22 cellular contexts compared by ENCODE assay signal in genomic region chr22:22043296-22044078, GRCh38.
DNase-seq lines count a peak whose midpoint lies in the region; ATAC-seq, FAIRE-seq and TF ChIP-seq lines count a peak whose summit lies in the region.
"Had no signal": no experiment of that assay in that cellular context is flagged by ENCODE, and none has a peak within 500 bp of the region (broad histone marks: within the 10 kb centered on the region; RNA-seq: fewer than 3 reads in every experiment).

No MANE protein-coding gene starts in this region.

- peak overlapping the region; percentile 69 for H3K4me3 ChIP-seq in OCI-LY1 (ENCODE audit: low read depth, low read length, poor library complexity, severe bottlenecking)
- H3K4me3 ChIP-seq: colonic mucosa, thyroid gland had no signal

- H3K4me2 ChIP-seq in OCI-LY1 (ENCODE audit: low read length), result peak overlapping the region; percentile 88

- H3K27me3 ChIP-seq in OCI-LY1 (ENCODE audit: insufficient read depth, low read length), result no peaks in the 10 kb centered on the region
- H3K27me3 ChIP-seq: colonic mucosa, thyroid gland had no signal

- no peak for ATAC-seq in HG02610 (IDR thresholded peaks at IDR 0.05; ENCODE audit: unreplicated experiment)
- no peak for ATAC-seq in HG03571 (IDR thresholded peaks at IDR 0.05; ENCODE audit: unreplicated experiment)
- ATAC-seq: left lobe of liver, T-cell had no signal

- peak overlapping the region; percentile 90 for H3K9ac ChIP-seq in OCI-LY1 (ENCODE audit: low read length)

- peak; percentile 45 for TF ChIP-seq POLR2A in GM19193 (IDR thresholded peaks at IDR 0.05; ENCODE audit: extremely low read depth, insufficient read depth, insufficient read length)

- FAIRE-seq in HTR-8/SVneo (lab: Jason Lieb, UNC), result no peak
- FAIRE-seq: H54 had no signal

- H3K27ac ChIP-seq in OCI-LY1 (ENCODE audit: low read depth, low read length, poor library complexity, severe bottlenecking), result peak overlapping the region; percentile 99
- H3K27ac ChIP-seq: brain microvascular endothelial cell, colonic mucosa, thyroid gland had no signal

- no peaks in the 10 kb centered on the region for H4K20me1 ChIP-seq in OCI-LY1 (ENCODE audit: insufficient read depth, low read length)

- TF ChIP-seq CTCF in GM10266 (IDR thresholded peaks at IDR 0.05; ENCODE audit: control insufficient read depth, insufficient read depth, low read depth, missing control alignments), result no peak
- peak; percentile 35; the same call in 1 of the 2 replicates for TF ChIP-seq CTCF in OCI-LY1 (IDR thresholded peaks at IDR 0.05; ENCODE audit: low read length)

- H2AFZ ChIP-seq in OCI-LY1 (ENCODE audit: low read length), result no peak overlapping the region

- H3F3A ChIP-seq in OCI-LY1 (ENCODE audit: insufficient read depth, low read length), result 0 out of 2 replicates have a peak, but pooled peaks cover 8% of the 10 kb centered on the region

- H3K9me3 ChIP-seq in OCI-LY1 (ENCODE audit: low read length), result no peaks in the 10 kb centered on the region
- H3K9me3 ChIP-seq: colonic mucosa, thyroid gland had no signal

- H3K9me2 ChIP-seq in OCI-LY1 (ENCODE audit: low read depth, low read length), result no peaks in the 10 kb centered on the region

- DNase-seq in GM10266 (ENCODE audit: extremely low spot score) (peak; percentile 19), mesenteric fat pad (ENCODE audit: low spot score) (peak; percentile 65), HTR-8/SVneo (ENCODE audit: insufficient read length, low spot score) (no peak), KG1 (lab: John Stamatoyannopoulos, UW) (no peak)
- DNase-seq: activated CD4-positive, alpha-beta T cell treated with anti-CD3 and anti-CD28 coated beads, Interleukin-2, amount 10 ng/mL, durations not matched to agents 24 days and 14 days; activated effector memory CD4-positive, alpha-beta T cell treated with Interleukin-2 at 50 U/mL for 16 hours; brain microvascular endothelial cell; colonic mucosa; DMS 273 treated with DMSO at 0.1 percent for 48 hours; GF-D8; NCI-H1417; NCI-H510A treated with DMSO at 0.1 percent for 48 hours; SHP77; stimulated activated naive CD4-positive, alpha-beta T cell treated with Interleukin-2 at 50 U/mL for 16 hours; T-cell; thyroid gland had no signal

- peaks cover 98% of the 10 kb centered on the region for H3K4me1 ChIP-seq in OCI-LY1 (ENCODE audit: insufficient read depth, low read length, severe bottlenecking)
- H3K4me1 ChIP-seq: colonic mucosa, thyroid gland had no signal

- peaks cover 53% of the 10 kb centered on the region for H3K79me2 ChIP-seq in OCI-LY1 (ENCODE audit: insufficient read depth, low read length)

- H3K36me3 ChIP-seq in OCI-LY1 (ENCODE audit: insufficient read depth, low read length), result peaks cover 21% of the 10 kb centered on the region
- H3K36me3 ChIP-seq: brain microvascular endothelial cell, colonic mucosa, thyroid gland had no signal

Comparison
In these comparisons a context has a peak if more than half of its experiments do, and no peak if none do; other contexts are left out.
1. DNase-seq: peak in GM10266 (single experiment) and mesenteric fat pad (single experiment); none in HTR-8/SVneo (single experiment) and KG1 (single experiment).